18 cellular contexts compared by ENCODE assay signal in genomic region chr2:36553690-36554089, GRCh38. TPM values are rescaled to one million over a fixed set of nuclear protein-coding genes. Genes with fewer than 3 reads are reported as not detected.
DNase-seq lines count a peak whose midpoint lies in the region; ATAC-seq, FAIRE-seq and TF ChIP-seq lines count a peak whose summit lies in the region.
"Had no signal": no experiment of that assay in that cellular context is flagged by ENCODE, and none has a peak within 500 bp of the region (broad histone marks: within the 10 kb centered on the region; RNA-seq: fewer than 3 reads in every experiment).

No MANE protein-coding gene starts in this region.

- H3K4me1 Mint-ChIP-seq in WTC11 (no peaks in the 10 kb centered on the region), nephron progenitor cell (peaks cover 36% of the 10 kb centered on the region)

- CTCF ChIA-PET in WTC11 (lab: Charles Lee), result interaction anchor here (1.0 to 2.1 kb wide), 2 partner anchors 9 to 111 kb away, joined by 3 to 4 read pairs; no protein-coding TSS in a partner anchor
- CTCF ChIA-PET in mammary epithelial cell (lab: Charles Lee; ENCODE audit: low non-redundant PET), result no interaction called here

- TF ChIP-seq POLR2A in H54 (IDR thresholded peaks at IDR 0.05; ENCODE audit: low read depth, low read length), result no peak

- peak overlapping the region in 9 of 11 experiments; percentile 37 to 89 (median 77); a peak in 18 of 22 replicates for H3K27ac ChIP-seq in BLaER1 treated with 17β-estradiol and CSF1 and Interleukin-3, amounts not matched to agents 10 nM and 100 nM
- H3K27ac ChIP-seq in mammary epithelial cell (ENCODE audit: insufficient read depth, low read depth, low read length), result no peak overlapping the region

- intact Hi-C loops in mammary epithelial cell (cut with micrococcal nuclease), result loop anchor here (2.0 to 10.0 kb wide), 2 partner anchors 111 to 231 kb away; no protein-coding TSS in a partner anchor

- ATAC-seq in WTC11, result no peak

- no peak overlapping the region for H2AFZ ChIP-seq in mammary epithelial cell (ENCODE audit: low read depth, low read length)

- peak overlapping the region in 7 of 11 experiments; percentile 30 to 73 (median 53); a peak in 11 of 22 replicates for H3K9ac ChIP-seq in BLaER1 treated with 17β-estradiol and CSF1 and Interleukin-3, amounts not matched to agents 10 nM and 100 nM
- no peak overlapping the region for H3K9ac ChIP-seq in mammary epithelial cell (ENCODE audit: insufficient read depth, low read length)

- H3K79me2 ChIP-seq in mammary epithelial cell (ENCODE audit: insufficient read depth, low read length), result no peaks in the 10 kb centered on the region

- H3K4me3 ChIP-seq in BLaER1 treated with 17β-estradiol and CSF1 and Interleukin-3, amounts not matched to agents 10 nM and 100 nM, result peak overlapping the region in 2 of 10 experiments; percentile 9 to 29; a peak in 2 of 20 replicates
- H3K4me3 ChIP-seq in mammary epithelial cell (replicated peaks in 1 of 3; ENCODE audit: insufficient read depth in 1 of 3, low read depth in 2 of 3, low read length in 3 of 3), result no peak overlapping the region

- no peaks in the 10 kb centered on the region for H3K9me3 Mint-ChIP-seq in WTC11
- H3K9me3 Mint-ChIP-seq in nephron progenitor cell, result no peaks in the 10 kb centered on the region
- H3K9me3 Mint-ChIP-seq: CD8-positive, alpha-beta memory T cell; neural crest cell had no signal

- FAIRE-seq in H54 (lab: Jason Lieb, UNC), result no peak
- FAIRE-seq: endometrium, RCC 7860 had no signal

- no peaks in the 10 kb centered on the region for H3K9me3 ChIP-seq in BLaER1 treated with 17β-estradiol and CSF1 and Interleukin-3, amounts not matched to agents 10 nM and 100 nM (replicated peaks in 1 of 11)
- no peaks in the 10 kb centered on the region for H3K9me3 ChIP-seq in mammary epithelial cell (replicated peaks; ENCODE audit: insufficient read depth, low read length)

- peak overlapping the region; percentile 50; the same call in 1 of the 2 replicates for H3K27ac Mint-ChIP-seq in WTC11
- H3K27ac Mint-ChIP-seq in nephron progenitor cell, result peak overlapping the region; percentile 60

- peak overlapping the region in 10 of 11 experiments; percentile 5 to 97 (median 70); a peak in 19 of 22 replicates for H3K4me2 ChIP-seq in BLaER1 treated with 17β-estradiol and CSF1 and Interleukin-3, amounts not matched to agents 10 nM and 100 nM
- H3K4me2 ChIP-seq in mammary epithelial cell (ENCODE audit: insufficient read depth, low read depth, low read length), result no peak overlapping the region

- H3K36me3 Mint-ChIP-seq in WTC11 (peaks cover 18% of the 10 kb centered on the region), nephron progenitor cell (ENCODE audit: low read depth) (peaks cover 49% of the 10 kb centered on the region)

- no TSS peak for BruUV-seq in mammary epithelial cell (replicated peaks; lab: Mats Ljungman, UMichigan)

- in situ Hi-C loops in mammary epithelial cell (cut with MboI; ENCODE audit: low sequenced_read_pairs in 2 of 2), result no loop called here

- no peaks in the 10 kb centered on the region; a peak in 1 of 22 replicates for H4K20me1 ChIP-seq in BLaER1 treated with 17β-estradiol and CSF1 and Interleukin-3, amounts not matched to agents 10 nM and 100 nM
- no peaks in the 10 kb centered on the region for H4K20me1 ChIP-seq in mammary epithelial cell (ENCODE audit: insufficient read depth, low read length)

- H3K36me3 ChIP-seq in BLaER1 treated with 17β-estradiol and CSF1 and Interleukin-3, amounts not matched to agents 10 nM and 100 nM, result peaks cover 49 to 86% (median 73%) of the 10 kb centered on the region in 11 experiments
- peaks cover 43% of the 10 kb centered on the region for H3K36me3 ChIP-seq in mammary epithelial cell (ENCODE audit: insufficient read depth, low read length)

- H3K4me3 Mint-ChIP-seq in WTC11, result no peak overlapping the region
- H3K4me3 Mint-ChIP-seq in nephron progenitor cell, result no peak overlapping the region
- H3K4me3 Mint-ChIP-seq: CD8-positive, alpha-beta memory T cell; neural crest cell had no signal

- H3K27me3 Mint-ChIP-seq in WTC11 (ENCODE audit: low read depth) (no peaks in the 10 kb centered on the region), nephron progenitor cell (ENCODE audit: low read depth, poor library complexity) (no peaks in the 10 kb centered on the region)
- H3K27me3 Mint-ChIP-seq: CD8-positive, alpha-beta memory T cell had no signal

- dilution Hi-C loops in mammary epithelial cell (cut with HindIII; ENCODE audit: low sequenced_read_pairs), result no loop called here

- no peaks in the 10 kb centered on the region for H3K27me3 ChIP-seq in BLaER1 treated with 17β-estradiol and CSF1 and Interleukin-3, amounts not matched to agents 10 nM and 100 nM
- H3K27me3 ChIP-seq in mammary epithelial cell (ENCODE audit: insufficient read depth, low read length), result no peaks in the 10 kb centered on the region

- 79% methylated on average over 4 of the region's 4 CpGs for WGBS in mammary epithelial cell (ENCODE audit: low coverage, missing lambda C conversion rate)

- DNase-seq in Kasumi-1 (lab: John Stamatoyannopoulos, UW) (peak; percentile 50 to 53), WTC11 (ENCODE audit: low spot score) (no peak), nephron progenitor cell (no peak), NK-92 (lab: John Stamatoyannopoulos, UW; ENCODE audit: unreplicated experiment) (no peak), HCEC 1CT (no peak), mammary epithelial cell (no peak), H54 (ENCODE audit: insufficient read length, low spot score) (no peak)
- DNase-seq: activated CD4-positive, alpha-beta T cell treated with anti-CD3 and anti-CD28 coated beads, Interleukin-2, amount 50 U/mL, for 1 hour; activated naive CD4-positive, alpha-beta T cell treated with Interleukin-2 at 50 U/mL for 16 hours; CD8-positive, alpha-beta memory T cell; mesendoderm; NCI-H1105 treated with DMSO at 0.1 percent for 48 hours; NCI-H748 treated with DMSO at 0.1 percent for 48 hours; SW 1271 had no signal

- peaks cover 12 to 64% (median 44%) of the 10 kb centered on the region in 10 experiments; a peak in 19 of 20 replicates for H3K4me1 ChIP-seq in BLaER1 treated with 17β-estradiol and CSF1 and Interleukin-3, amounts not matched to agents 10 nM and 100 nM
- H3K4me1 ChIP-seq in mammary epithelial cell (ENCODE audit: insufficient read depth, low read length), result no peaks in the 10 kb centered on the region

- TF ChIP-seq CTCF in WTC11 (IDR thresholded peaks at IDR 0.05), result no peak
- TF ChIP-seq CTCF in nephron progenitor cell (IDR thresholded peaks at IDR 0.05), result no peak
- TF ChIP-seq CTCF in mammary epithelial cell (conservative IDR thresholded peaks at IDR 0.05 in 1 of 2, IDR thresholded peaks at IDR 0.05 in 1 of 2; ENCODE audit: extremely low read depth in 1 of 2, insufficient read depth in 1 of 2, low read depth in 1 of 2, low read length in 2 of 2), result no peak

- POLR2A ChIA-PET in WTC11 (lab: Charles Lee), result interaction anchor here (0.6 kb wide), 1 partner anchor 13 kb away, joined by 3 read pairs; no protein-coding TSS in a partner anchor

TF ChIP-seq in WTC11, 78 proteins besides CTCF, POLR2A, EP300 and RAD21:
- TF ChIP-seq CBFB (CRISPR knock-in tag; IDR thresholded peaks at IDR 0.05; ENCODE audit: low read depth) (no peak), JUN (CRISPR knock-in tag; IDR thresholded peaks at IDR 0.05) (no peak), SMAD3 (CRISPR knock-in tag; IDR thresholded peaks at IDR 0.05; ENCODE audit: borderline replicate concordance) (no peak), FOXP1 (CRISPR knock-in tag; IDR thresholded peaks at IDR 0.05; ENCODE audit: borderline replicate concordance) (no peak), RORB (CRISPR knock-in tag; IDR thresholded peaks at IDR 0.05) (no peak)
- TF ChIP-seq, protein P1, sequence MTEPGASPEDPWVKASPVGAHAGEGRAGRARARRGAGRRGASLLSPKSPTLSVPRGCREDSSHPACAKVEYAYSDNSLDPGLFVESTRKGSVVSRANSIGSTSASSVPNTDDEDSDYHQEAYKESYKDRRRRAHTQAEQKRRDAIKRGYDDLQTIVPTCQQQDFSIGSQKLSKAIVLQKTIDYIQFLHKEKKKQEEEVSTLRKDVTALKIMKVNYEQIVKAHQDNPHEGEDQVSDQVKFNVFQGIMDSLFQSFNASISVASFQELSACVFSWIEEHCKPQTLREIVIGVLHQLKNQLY (CRISPR knock-in tag; IDR thresholded peaks at IDR 0.05), result no peak

RNA-seq across cellular contexts. Expression of gene FEZ2, which starts 44.3 kb away (rescaled TPM):
- 22.2 to 24.0 TPM (median 23.6 TPM) in 3 replicates for total RNA-seq in WTC11 (2021)
- total RNA-seq in mammary epithelial cell, result 10 to 100 TPM; 34.3 to 42.0 TPM
- polyA plus RNA-seq in mammary epithelial cell, result 20.0 TPM
- 36.3 TPM for polyA minus RNA-seq in mammary epithelial cell

Comparison
In these comparisons a context has a peak if more than half of its experiments do, and no peak if none do; other contexts are left out.
1. DNase-seq: peak in Kasumi-1 (2 of 2); none in WTC11 (single experiment), nephron progenitor cell (single experiment), NK-92 (single experiment), HCEC 1CT (single experiment), mammary epithelial cell (single experiment) and H54 (single experiment).